1 cellular context compared by ENCODE assay signal in the genomic region with DNA sequence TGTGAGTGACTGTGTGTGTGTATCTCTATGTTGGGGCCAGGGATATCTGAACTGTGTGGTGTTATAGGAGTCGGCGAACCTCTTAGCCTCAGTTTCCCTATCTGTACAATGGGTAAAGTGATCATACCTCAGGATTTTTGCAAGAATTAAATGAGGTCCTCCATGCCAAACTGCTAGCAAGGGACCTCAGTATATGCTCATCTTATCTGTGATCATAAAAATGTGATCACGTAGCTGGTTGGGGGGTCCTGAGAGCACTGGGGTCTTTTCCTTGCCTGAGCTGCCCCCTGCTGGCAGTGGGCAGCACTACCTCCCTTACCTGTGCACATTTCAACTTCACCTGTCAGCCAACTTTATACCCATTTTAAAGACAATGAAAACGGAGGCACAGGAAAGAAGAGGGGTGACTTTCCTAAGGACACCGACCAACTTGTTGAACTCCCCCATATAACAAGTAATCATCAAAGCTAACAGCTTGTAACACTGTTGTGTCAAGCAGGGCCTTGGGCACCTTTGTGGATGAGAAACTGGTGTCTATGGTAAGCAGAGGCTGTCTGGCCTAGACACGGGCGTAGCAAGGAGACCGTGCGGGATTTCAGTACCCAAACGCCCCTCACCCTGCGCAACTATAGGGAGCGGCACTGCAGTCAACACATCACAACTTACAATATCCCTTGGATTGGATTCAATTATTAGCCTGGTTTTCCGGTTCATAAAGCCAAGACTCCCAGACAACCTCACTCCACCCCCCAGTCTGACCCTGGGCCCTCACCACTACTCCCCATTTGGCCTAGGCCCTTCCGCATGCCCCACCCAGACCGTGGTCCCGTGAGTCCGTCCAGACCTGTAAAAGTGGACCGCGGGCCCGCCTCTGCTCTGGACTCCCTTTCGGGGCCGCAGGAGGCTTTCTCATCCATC.
TF ChIP-seq lines count a peak whose summit lies in the region.

No MANE protein-coding gene starts in this region.

TF ChIP-seq in K562, 482 proteins besides CTCF, POLR2A, EP300 and RAD21 (continues in another document):
- TF ChIP-seq, protein P1, sequence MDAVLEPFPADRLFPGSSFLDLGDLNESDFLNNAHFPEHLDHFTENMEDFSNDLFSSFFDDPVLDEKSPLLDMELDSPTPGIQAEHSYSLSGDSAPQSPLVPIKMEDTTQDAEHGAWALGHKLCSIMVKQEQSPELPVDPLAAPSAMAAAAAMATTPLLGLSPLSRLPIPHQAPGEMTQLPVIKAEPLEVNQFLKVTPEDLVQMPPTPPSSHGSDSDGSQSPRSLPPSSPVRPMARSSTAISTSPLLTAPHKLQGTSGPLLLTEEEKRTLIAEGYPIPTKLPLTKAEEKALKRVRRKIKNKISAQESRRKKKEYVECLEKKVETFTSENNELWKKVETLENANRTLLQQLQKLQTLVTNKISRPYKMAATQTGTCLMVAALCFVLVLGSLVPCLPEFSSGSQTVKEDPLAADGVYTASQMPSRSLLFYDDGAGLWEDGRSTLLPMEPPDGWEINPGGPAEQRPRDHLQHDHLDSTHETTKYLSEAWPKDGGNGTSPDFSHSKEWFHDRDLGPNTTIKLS (IDR thresholded peaks at IDR 0.05; ENCODE audit: borderline replicate concordance, low read depth): no peak
- peak; percentile 95 for TF ChIP-seq CHD4 (IDR thresholded peaks at IDR 0.05; ENCODE audit: insufficient read depth, insufficient replicate concordance, low read depth, low read length, poor library complexity, severe bottlenecking)
- TF ChIP-seq RCOR1 (IDR thresholded peaks at IDR 0.05; ENCODE audit: borderline replicate concordance in 1 of 2, low read depth in 2 of 2, low read length in 2 of 2): peak in 1 of 2 experiments; percentile 49; a peak in 1 of 4 replicates
- no peak for TF ChIP-seq HMG20A (CRISPR knock-in tag; conservative IDR thresholded peaks at IDR 0.05)
- TF ChIP-seq JUN (IDR thresholded peaks at IDR 0.05; ENCODE audit: borderline replicate concordance, low read depth, low read length): no peak
- peak; percentile 39; the same call in 1 of the 2 replicates for TF ChIP-seq JUN (CRISPR knock-in tag; IDR thresholded peaks at IDR 0.05; ENCODE audit: borderline replicate concordance)
- 0 out of 4 replicates have a peak, but pooled peaks of 1 of the 2 experiments have one; percentile 11 for TF ChIP-seq SRF (CRISPR knock-in tag; IDR thresholded peaks at IDR 0.05)
- no peak for TF ChIP-seq OTX1 (CRISPR knock-in tag; IDR thresholded peaks at IDR 0.05)
- peak; percentile 65 for TF ChIP-seq NCOA4 (IDR thresholded peaks at IDR 0.05; ENCODE audit: partially characterized antibody)
- peak; percentile 89 for TF ChIP-seq ADNP (tag; IDR thresholded peaks at IDR 0.05)
- no peak for TF ChIP-seq ZNF431 (CRISPR knock-in tag; IDR thresholded peaks at IDR 0.05)
- TF ChIP-seq ZFP36 (IDR thresholded peaks at IDR 0.05; ENCODE audit: low read depth, low read length, partially characterized antibody): no peak
- TF ChIP-seq, protein P2, sequence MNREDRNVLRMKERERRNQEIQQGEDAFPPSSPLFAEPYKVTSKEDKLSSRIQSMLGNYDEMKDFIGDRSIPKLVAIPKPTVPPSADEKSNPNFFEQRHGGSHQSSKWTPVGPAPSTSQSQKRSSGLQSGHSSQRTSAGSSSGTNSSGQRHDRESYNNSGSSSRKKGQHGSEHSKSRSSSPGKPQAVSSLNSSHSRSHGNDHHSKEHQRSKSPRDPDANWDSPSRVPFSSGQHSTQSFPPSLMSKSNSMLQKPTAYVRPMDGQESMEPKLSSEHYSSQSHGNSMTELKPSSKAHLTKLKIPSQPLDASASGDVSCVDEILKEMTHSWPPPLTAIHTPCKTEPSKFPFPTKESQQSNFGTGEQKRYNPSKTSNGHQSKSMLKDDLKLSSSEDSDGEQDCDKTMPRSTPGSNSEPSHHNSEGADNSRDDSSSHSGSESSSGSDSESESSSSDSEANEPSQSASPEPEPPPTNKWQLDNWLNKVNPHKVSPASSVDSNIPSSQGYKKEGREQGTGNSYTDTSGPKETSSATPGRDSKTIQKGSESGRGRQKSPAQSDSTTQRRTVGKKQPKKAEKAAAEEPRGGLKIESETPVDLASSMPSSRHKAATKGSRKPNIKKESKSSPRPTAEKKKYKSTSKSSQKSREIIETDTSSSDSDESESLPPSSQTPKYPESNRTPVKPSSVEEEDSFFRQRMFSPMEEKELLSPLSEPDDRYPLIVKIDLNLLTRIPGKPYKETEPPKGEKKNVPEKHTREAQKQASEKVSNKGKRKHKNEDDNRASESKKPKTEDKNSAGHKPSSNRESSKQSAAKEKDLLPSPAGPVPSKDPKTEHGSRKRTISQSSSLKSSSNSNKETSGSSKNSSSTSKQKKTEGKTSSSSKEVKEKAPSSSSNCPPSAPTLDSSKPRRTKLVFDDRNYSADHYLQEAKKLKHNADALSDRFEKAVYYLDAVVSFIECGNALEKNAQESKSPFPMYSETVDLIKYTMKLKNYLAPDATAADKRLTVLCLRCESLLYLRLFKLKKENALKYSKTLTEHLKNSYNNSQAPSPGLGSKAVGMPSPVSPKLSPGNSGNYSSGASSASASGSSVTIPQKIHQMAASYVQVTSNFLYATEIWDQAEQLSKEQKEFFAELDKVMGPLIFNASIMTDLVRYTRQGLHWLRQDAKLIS (CRISPR knock-in tag; IDR thresholded peaks at IDR 0.05): no peak
- no peak for TF ChIP-seq ZBTB8A (IDR thresholded peaks at IDR 0.05; ENCODE audit: partially characterized antibody)
- TF ChIP-seq ZKSCAN1 (IDR thresholded peaks at IDR 0.05; ENCODE audit: low read depth, low read length): no peak
- TF ChIP-seq ESRRA (IDR thresholded peaks at IDR 0.05; ENCODE audit: borderline replicate concordance, low read depth): no peak; the same call in 1 of the 2 replicates
- TF ChIP-seq, protein P3, sequence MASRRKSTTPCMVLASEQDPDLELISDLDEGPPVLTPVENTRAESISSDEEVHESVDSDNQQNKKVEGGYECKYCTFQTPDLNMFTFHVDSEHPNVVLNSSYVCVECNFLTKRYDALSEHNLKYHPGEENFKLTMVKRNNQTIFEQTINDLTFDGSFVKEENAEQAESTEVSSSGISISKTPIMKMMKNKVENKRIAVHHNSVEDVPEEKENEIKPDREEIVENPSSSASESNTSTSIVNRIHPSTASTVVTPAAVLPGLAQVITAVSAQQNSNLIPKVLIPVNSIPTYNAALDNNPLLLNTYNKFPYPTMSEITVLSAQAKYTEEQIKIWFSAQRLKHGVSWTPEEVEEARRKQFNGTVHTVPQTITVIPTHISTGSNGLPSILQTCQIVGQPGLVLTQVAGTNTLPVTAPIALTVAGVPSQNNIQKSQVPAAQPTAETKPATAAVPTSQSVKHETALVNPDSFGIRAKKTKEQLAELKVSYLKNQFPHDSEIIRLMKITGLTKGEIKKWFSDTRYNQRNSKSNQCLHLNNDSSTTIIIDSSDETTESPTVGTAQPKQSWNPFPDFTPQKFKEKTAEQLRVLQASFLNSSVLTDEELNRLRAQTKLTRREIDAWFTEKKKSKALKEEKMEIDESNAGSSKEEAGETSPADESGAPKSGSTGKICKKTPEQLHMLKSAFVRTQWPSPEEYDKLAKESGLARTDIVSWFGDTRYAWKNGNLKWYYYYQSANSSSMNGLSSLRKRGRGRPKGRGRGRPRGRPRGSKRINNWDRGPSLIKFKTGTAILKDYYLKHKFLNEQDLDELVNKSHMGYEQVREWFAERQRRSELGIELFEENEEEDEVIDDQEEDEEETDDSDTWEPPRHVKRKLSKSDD (conservative IDR thresholded peaks at IDR 0.05; ENCODE audit: low read length): 0 out of 2 replicates have a peak, but pooled peaks have one; percentile 16
- no peak for TF ChIP-seq NFIC (IDR thresholded peaks at IDR 0.05)
- TF ChIP-seq, protein P4, sequence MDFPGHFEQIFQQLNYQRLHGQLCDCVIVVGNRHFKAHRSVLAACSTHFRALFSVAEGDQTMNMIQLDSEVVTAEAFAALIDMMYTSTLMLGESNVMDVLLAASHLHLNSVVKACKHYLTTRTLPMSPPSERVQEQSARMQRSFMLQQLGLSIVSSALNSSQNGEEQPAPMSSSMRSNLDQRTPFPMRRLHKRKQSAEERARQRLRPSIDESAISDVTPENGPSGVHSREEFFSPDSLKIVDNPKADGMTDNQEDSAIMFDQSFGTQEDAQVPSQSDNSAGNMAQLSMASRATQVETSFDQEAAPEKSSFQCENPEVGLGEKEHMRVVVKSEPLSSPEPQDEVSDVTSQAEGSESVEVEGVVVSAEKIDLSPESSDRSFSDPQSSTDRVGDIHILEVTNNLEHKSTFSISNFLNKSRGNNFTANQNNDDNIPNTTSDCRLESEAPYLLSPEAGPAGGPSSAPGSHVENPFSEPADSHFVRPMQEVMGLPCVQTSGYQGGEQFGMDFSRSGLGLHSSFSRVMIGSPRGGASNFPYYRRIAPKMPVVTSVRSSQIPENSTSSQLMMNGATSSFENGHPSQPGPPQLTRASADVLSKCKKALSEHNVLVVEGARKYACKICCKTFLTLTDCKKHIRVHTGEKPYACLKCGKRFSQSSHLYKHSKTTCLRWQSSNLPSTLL (IDR thresholded peaks at IDR 0.05): no peak
- no peak for TF ChIP-seq NR2C2 (CRISPR knock-in tag; IDR thresholded peaks at IDR 0.05)
- TF ChIP-seq NR2C2 (tag; IDR thresholded peaks at IDR 0.05): no peak
- TF ChIP-seq YBX1 (IDR thresholded peaks at IDR 0.05): no peak
- TF ChIP-seq BHLHE40 (IDR thresholded peaks at IDR 0.05; ENCODE audit: low read length): 0 out of 2 replicates have a peak, but pooled peaks have one; percentile 32
- TF ChIP-seq, protein P5, sequence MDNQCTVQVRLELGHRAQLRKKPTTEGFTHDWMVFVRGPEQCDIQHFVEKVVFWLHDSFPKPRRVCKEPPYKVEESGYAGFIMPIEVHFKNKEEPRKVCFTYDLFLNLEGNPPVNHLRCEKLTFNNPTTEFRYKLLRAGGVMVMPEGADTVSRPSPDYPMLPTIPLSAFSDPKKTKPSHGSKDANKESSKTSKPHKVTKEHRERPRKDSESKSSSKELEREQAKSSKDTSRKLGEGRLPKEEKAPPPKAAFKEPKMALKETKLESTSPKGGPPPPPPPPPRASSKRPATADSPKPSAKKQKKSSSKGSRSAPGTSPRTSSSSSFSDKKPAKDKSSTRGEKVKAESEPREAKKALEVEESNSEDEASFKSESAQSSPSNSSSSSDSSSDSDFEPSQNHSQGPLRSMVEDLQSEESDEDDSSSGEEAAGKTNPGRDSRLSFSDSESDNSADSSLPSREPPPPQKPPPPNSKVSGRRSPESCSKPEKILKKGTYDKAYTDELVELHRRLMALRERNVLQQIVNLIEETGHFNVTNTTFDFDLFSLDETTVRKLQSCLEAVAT (IDR thresholded peaks at IDR 0.05): no peak
- TF ChIP-seq MTA1 (IDR thresholded peaks at IDR 0.05; ENCODE audit: borderline replicate concordance): 0 out of 2 replicates have a peak, but pooled peaks have one; percentile 39
- peak in 1 of 2 experiments; percentile 14; a peak in 1 of 4 replicates for TF ChIP-seq NRF1 (conservative IDR thresholded peaks at IDR 0.05 in 1 of 2, IDR thresholded peaks at IDR 0.05 in 1 of 2)
- peak; percentile 97 for TF ChIP-seq BCOR (IDR thresholded peaks at IDR 0.05)
- TF ChIP-seq, protein P6, sequence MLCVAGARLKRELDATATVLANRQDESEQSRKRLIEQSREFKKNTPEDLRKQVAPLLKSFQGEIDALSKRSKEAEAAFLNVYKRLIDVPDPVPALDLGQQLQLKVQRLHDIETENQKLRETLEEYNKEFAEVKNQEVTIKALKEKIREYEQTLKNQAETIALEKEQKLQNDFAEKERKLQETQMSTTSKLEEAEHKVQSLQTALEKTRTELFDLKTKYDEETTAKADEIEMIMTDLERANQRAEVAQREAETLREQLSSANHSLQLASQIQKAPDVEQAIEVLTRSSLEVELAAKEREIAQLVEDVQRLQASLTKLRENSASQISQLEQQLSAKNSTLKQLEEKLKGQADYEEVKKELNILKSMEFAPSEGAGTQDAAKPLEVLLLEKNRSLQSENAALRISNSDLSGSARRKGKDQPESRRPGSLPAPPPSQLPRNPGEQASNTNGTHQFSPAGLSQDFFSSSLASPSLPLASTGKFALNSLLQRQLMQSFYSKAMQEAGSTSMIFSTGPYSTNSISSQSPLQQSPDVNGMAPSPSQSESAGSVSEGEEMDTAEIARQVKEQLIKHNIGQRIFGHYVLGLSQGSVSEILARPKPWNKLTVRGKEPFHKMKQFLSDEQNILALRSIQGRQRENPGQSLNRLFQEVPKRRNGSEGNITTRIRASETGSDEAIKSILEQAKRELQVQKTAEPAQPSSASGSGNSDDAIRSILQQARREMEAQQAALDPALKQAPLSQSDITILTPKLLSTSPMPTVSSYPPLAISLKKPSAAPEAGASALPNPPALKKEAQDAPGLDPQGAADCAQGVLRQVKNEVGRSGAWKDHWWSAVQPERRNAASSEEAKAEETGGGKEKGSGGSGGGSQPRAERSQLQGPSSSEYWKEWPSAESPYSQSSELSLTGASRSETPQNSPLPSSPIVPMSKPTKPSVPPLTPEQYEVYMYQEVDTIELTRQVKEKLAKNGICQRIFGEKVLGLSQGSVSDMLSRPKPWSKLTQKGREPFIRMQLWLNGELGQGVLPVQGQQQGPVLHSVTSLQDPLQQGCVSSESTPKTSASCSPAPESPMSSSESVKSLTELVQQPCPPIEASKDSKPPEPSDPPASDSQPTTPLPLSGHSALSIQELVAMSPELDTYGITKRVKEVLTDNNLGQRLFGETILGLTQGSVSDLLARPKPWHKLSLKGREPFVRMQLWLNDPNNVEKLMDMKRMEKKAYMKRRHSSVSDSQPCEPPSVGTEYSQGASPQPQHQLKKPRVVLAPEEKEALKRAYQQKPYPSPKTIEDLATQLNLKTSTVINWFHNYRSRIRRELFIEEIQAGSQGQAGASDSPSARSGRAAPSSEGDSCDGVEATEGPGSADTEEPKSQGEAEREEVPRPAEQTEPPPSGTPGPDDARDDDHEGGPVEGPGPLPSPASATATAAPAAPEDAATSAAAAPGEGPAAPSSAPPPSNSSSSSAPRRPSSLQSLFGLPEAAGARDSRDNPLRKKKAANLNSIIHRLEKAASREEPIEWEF (CRISPR knock-in tag; IDR thresholded peaks at IDR 0.05): no peak
- TF ChIP-seq MAZ (CRISPR knock-in tag; conservative IDR thresholded peaks at IDR 0.05 in 1 of 2, IDR thresholded peaks at IDR 0.05 in 1 of 2): 0 out of 4 replicates have a peak, but pooled peaks of 1 of the 2 experiments have one; percentile 46
- peak; percentile 92 for TF ChIP-seq ZEB2 (IDR thresholded peaks at IDR 0.05)
- no peak for TF ChIP-seq ZFP30 (CRISPR knock-in tag; IDR thresholded peaks at IDR 0.05; ENCODE audit: borderline replicate concordance)
- TF ChIP-seq, protein P7, sequence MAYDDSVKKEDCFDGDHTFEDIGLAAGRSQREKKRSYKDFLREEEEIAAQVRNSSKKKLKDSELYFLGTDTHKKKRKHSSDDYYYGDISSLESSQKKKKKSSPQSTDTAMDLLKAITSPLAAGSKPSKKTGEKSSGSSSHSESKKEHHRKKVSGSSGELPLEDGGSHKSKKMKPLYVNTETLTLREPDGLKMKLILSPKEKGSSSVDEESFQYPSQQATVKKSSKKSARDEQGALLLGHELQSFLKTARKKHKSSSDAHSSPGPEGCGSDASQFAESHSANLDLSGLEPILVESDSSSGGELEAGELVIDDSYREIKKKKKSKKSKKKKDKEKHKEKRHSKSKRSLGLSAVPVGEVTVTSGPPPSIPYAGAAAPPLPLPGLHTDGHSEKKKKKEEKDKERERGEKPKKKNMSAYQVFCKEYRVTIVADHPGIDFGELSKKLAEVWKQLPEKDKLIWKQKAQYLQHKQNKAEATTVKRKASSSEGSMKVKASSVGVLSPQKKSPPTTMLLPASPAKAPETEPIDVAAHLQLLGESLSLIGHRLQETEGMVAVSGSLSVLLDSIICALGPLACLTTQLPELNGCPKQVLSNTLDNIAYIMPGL (CRISPR knock-in tag; IDR thresholded peaks at IDR 0.05): no peak
- TF ChIP-seq HOXB6 (CRISPR knock-in tag; IDR thresholded peaks at IDR 0.05; ENCODE audit: borderline replicate concordance): no peak
- no peak for TF ChIP-seq SMARCA4 (IDR thresholded peaks at IDR 0.05)
- TF ChIP-seq GABPB1 (CRISPR knock-in tag; IDR thresholded peaks at IDR 0.05): peak; percentile 27; the same call in 1 of the 2 replicates
